In the genomic region with DNA sequence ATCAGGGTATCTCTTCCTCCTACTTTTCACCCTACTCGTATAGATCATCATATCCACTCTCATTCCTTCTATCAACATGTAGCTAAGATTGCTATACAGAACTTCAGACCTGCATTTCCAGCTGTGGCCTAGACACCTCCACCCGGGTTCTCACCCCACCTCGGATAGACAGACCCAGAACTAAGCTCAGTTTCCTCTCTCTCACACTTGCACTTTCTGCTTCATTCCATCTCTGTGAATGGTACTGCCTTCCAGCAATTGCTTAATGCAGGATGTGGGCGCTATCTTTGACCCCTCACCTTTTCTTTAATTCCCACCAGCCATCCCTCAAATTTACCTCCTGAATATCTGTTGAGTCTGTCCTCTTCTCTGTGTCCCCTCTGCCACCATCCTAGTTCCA, we compare ENCODE assay signal across 14 cellular contexts. TPM values are rescaled to one million over a fixed set of nuclear protein-coding genes. Genes with fewer than 3 reads are reported as not detected.
DNase-seq lines count a peak whose midpoint lies in the region; ATAC-seq and TF ChIP-seq lines count a peak whose summit lies in the region.
"Had no signal": no experiment of that assay in that cellular context is flagged by ENCODE, and none has a peak within 500 bp of the region (broad histone marks: within the 10 kb centered on the region; RNA-seq: fewer than 3 reads in every experiment).

No MANE protein-coding gene starts in this region.

- TF ChIP-seq POLR2A in IMR-90 (IDR thresholded peaks at IDR 0.05; ENCODE audit: low read depth, low read length): no peak
- no peak for TF ChIP-seq POLR2A in tibial nerve (IDR thresholded peaks at IDR 0.05)

- TF ChIP-seq CTCF in SK-N-SH (IDR thresholded peaks at IDR 0.05) (no peak), IMR-90 (conservative IDR thresholded peaks at IDR 0.05; ENCODE audit: low read depth, low read length) (no peak), brain (conservative IDR thresholded peaks at IDR 0.05) (no peak), osteoblast (IDR thresholded peaks at IDR 0.05; ENCODE audit: extremely low read depth, low read depth, low read length) (no peak), tibial nerve (IDR thresholded peaks at IDR 0.05) (no peak)

- no peaks in the 10 kb centered on the region for H3K27me3 Mint-ChIP-seq in brain

- H3K9me2 ChIP-seq in SK-N-SH: no peaks in the 10 kb centered on the region

- TF ChIP-seq EP300 in SK-N-SH (IDR thresholded peaks at IDR 0.05; ENCODE audit: borderline replicate concordance in 1 of 2, low read depth in 1 of 2, low read length in 1 of 2) (no peak), tibial nerve (IDR thresholded peaks at IDR 0.05) (no peak)

- TF ChIP-seq RAD21 in SK-N-SH (IDR thresholded peaks at IDR 0.05; ENCODE audit: low read length) (no peak), IMR-90 (IDR thresholded peaks at IDR 0.05; ENCODE audit: low read length) (no peak)

- peak overlapping the region; percentile 42; the same call in 1 of the 2 replicates for H3K9ac ChIP-seq in SK-N-SH
- H3K9ac ChIP-seq in IMR-90 (ENCODE audit: low read depth, low read length): no peak overlapping the region

- peak overlapping the region; percentile 71 for H2BK120ac ChIP-seq in IMR-90 (ENCODE audit: low read depth, low read length)

- H2BK15ac ChIP-seq in IMR-90 (ENCODE audit: low read depth, low read length): 0 out of 3 replicates have a peak overlapping the region, but pooled peaks have one; percentile 3

- H3K4ac ChIP-seq in IMR-90 (ENCODE audit: low read depth, low read length): peak overlapping the region; percentile 40

- H3K14ac ChIP-seq in IMR-90 (replicated peaks; ENCODE audit: low read depth, low read length): no peak overlapping the region

- H3K18ac ChIP-seq in IMR-90 (ENCODE audit: low read depth, low read length): no peak overlapping the region

- H3K9me3 ChIP-seq in SK-N-SH (no peaks in the 10 kb centered on the region), IMR-90 (ENCODE audit: control insufficient read depth, insufficient read depth, low read length) (no peaks in the 10 kb centered on the region), osteoblast (ENCODE audit: low read depth, low read length) (no peaks in the 10 kb centered on the region), tibial nerve (no peaks in the 10 kb centered on the region)

- peak overlapping the region; percentile 15 for H2BK20ac ChIP-seq in IMR-90 (ENCODE audit: low read depth, low read length)

- peaks cover 5% of the 10 kb centered on the region for H3K9me1 ChIP-seq in IMR-90 (ENCODE audit: insufficient read depth, low read length)

- H2AK9ac ChIP-seq in IMR-90 (replicated peaks; ENCODE audit: low read depth, low read length, poor library complexity): no peak overlapping the region

- H3K79me1 ChIP-seq in IMR-90 (ENCODE audit: low read depth in 1 of 2, low read length in 2 of 2): peaks cover 12 to 16% of the 10 kb centered on the region in 2 experiments; a peak in 3 of 4 replicates

- no peak overlapping the region for H4K5ac ChIP-seq in IMR-90 (ENCODE audit: low read depth, low read length)

- peaks cover 32% of the 10 kb centered on the region for H3K36me3 Mint-ChIP-seq in brain

- H4K8ac ChIP-seq in IMR-90 (ENCODE audit: low read depth in 2 of 2, low read length in 2 of 2): peak overlapping the region; percentile 19 to 24; a peak in 2 of 4 replicates

- CTCF ChIA-PET in SK-N-SH (lab: Yijun Ruan, JAX) (interaction anchor here (0.9 to 1.6 kb wide), 2 partner anchors 11 to 67 kb away, joined by 3 to 4 read pairs; no protein-coding TSS in a partner anchor), IMR-90 (lab: Yijun Ruan, JAX) (no interaction called here)

- H3K4me1 Mint-ChIP-seq in brain: peaks cover 17% of the 10 kb centered on the region

- peak overlapping the region; percentile 58; the same call in 1 of the 2 replicates for H3K4me2 ChIP-seq in SK-N-SH
- H3K4me2 ChIP-seq in IMR-90 (ENCODE audit: low read depth, low read length): no peak overlapping the region; the same call in 1 of the 2 replicates
- peak overlapping the region; percentile 71 for H3K4me2 ChIP-seq in osteoblast (ENCODE audit: insufficient read depth, low read length)

- H3K27ac Mint-ChIP-seq in brain: peak overlapping the region in 3 of 5 experiments; percentile 13 to 27 (median 25)

- peak overlapping the region; percentile 59 for H2AK5ac ChIP-seq in IMR-90 (ENCODE audit: low read depth, low read length)

- no peaks in the 10 kb centered on the region for H3K9me3 Mint-ChIP-seq in brain

- POLR2A ChIA-PET in SK-N-SH (lab: Yijun Ruan, JAX) (no interaction called here), IMR-90 (lab: Charles Lee; ENCODE audit: unreplicated experiment) (no interaction called here)

- intact Hi-C loops in IMR-90 (cut with micrococcal nuclease): loop anchor here (5.0 kb wide), 1 partner anchor 35 kb away; a partner anchor contains a TSS
- intact Hi-C loops in Right ventricle myocardium superior (cut with DNase I): no loop called here

- no peak overlapping the region for H3K4me3 Mint-ChIP-seq in brain

- H3K23ac ChIP-seq in IMR-90 (ENCODE audit: low read depth, low read length): no peak overlapping the region

- H4K20me1 ChIP-seq in SK-N-SH (ENCODE audit: insufficient read depth) (no peaks in the 10 kb centered on the region), IMR-90 (ENCODE audit: insufficient read depth, low read length) (no peaks in the 10 kb centered on the region), osteoblast (ENCODE audit: insufficient read depth, low read length) (no peaks in the 10 kb centered on the region)

- peak overlapping the region; percentile 10; the same call in 1 of the 2 replicates for H4K91ac ChIP-seq in IMR-90 (ENCODE audit: insufficient read depth, low read depth, low read length)

- no peak overlapping the region for H3K4me3 ChIP-seq in SK-N-SH (ENCODE audit: low read depth in 2 of 2, low read length in 1 of 2)
- no peak overlapping the region for H3K4me3 ChIP-seq in IMR-90 (ENCODE audit: insufficient read depth, low read depth, low read length)
- H3K4me3 ChIP-seq in osteoblast (ENCODE audit: insufficient read depth, low read length): no peak overlapping the region
- H3K4me3 ChIP-seq in tibial nerve: no peak overlapping the region
- H3K4me3 ChIP-seq: lung had no signal

- ATAC-seq in SK-N-SH treated with all-trans-retinoic acid at 6 μM for 48 hours (no peak), IMR-90 (ENCODE audit: low read depth) (no peak), Right ventricle myocardium superior (ENCODE audit: poor library complexity) (no peak)

- in situ Hi-C loops in IMR-90 (cut with MboI; ENCODE audit: low sequenced_read_pairs): no loop called here

- no TSS peak for BruUV-seq in IMR-90 (replicated peaks; lab: Mats Ljungman, UMichigan)

- dilution Hi-C loops in IMR-90 (cut with HindIII; ENCODE audit: low sequenced_read_pairs, unreplicated experiment): no loop called here

- H2AFZ ChIP-seq in SK-N-SH (ENCODE audit: low read depth): no peak overlapping the region
- no peak overlapping the region for H2AFZ ChIP-seq in IMR-90 (replicated peaks; ENCODE audit: low read length, poor library complexity)
- H2AFZ ChIP-seq in osteoblast (ENCODE audit: low read length): no peak overlapping the region

- no peaks in the 10 kb centered on the region; the same call in 1 of the 2 replicates for H3K79me2 ChIP-seq in SK-N-SH (ENCODE audit: insufficient read depth)
- H3K79me2 ChIP-seq in osteoblast (ENCODE audit: insufficient read depth, low read length): peaks cover 4% of the 10 kb centered on the region

- H3K27me3 ChIP-seq in SK-N-SH (ENCODE audit: insufficient read depth) (no peaks in the 10 kb centered on the region), IMR-90 (ENCODE audit: control insufficient read depth, insufficient read depth, low read length) (no peaks in the 10 kb centered on the region), osteoblast (ENCODE audit: insufficient read depth, low read length) (no peaks in the 10 kb centered on the region), tibial nerve (no peaks in the 10 kb centered on the region)

- H3K56ac ChIP-seq in IMR-90 (ENCODE audit: extremely low read depth, insufficient read depth, low read length): no peak overlapping the region

- peaks cover 22% of the 10 kb centered on the region for H3F3A ChIP-seq in SK-N-SH (replicated peaks; ENCODE audit: insufficient read depth)

- H3K4me1 ChIP-seq in SK-N-SH (ENCODE audit: control insufficient read depth in 1 of 2, insufficient read depth in 2 of 2, low read depth in 1 of 2, low read length in 1 of 2) (peaks cover 0 to 9% of the 10 kb centered on the region in 2 experiments; a peak in 3 of 4 replicates), IMR-90 (ENCODE audit: control insufficient read depth, insufficient read depth, low read length) (peaks cover 9% of the 10 kb centered on the region), osteoblast (ENCODE audit: insufficient read depth, low read length) (peaks cover 22% of the 10 kb centered on the region), tibial nerve (peaks cover 0 to 26% (median 3%) of the 10 kb centered on the region in 4 donors)

- peaks cover 0 to 4% of the 10 kb centered on the region in 2 experiments for H3K36me3 ChIP-seq in SK-N-SH (replicated peaks in 1 of 2; ENCODE audit: control insufficient read depth in 1 of 2, insufficient read depth in 2 of 2, low read length in 1 of 2)
- H3K36me3 ChIP-seq in IMR-90 (ENCODE audit: control insufficient read depth, insufficient read depth, low read length): no peaks in the 10 kb centered on the region; the same call in 1 of the 2 replicates
- H3K36me3 ChIP-seq in osteoblast (ENCODE audit: insufficient read depth, low read length): no peaks in the 10 kb centered on the region
- no peaks in the 10 kb centered on the region for H3K36me3 ChIP-seq in tibial nerve

- peak overlapping the region; percentile 69 for H2BK5ac ChIP-seq in IMR-90 (ENCODE audit: low read depth, low read length, poor library complexity, severe bottlenecking)

- 92% methylated on average over 4 of the region's 4 CpGs for WGBS in SK-N-SH (ENCODE audit: low lambda C conversion rate)
- 95% methylated on average over 2 of the region's 4 CpGs; no CpG with 5 or more reads in 1 of the 2 experiments for WGBS in IMR-90 (ENCODE audit: extremely low coverage in 2 of 2, insufficient read length in 1 of 2), 2 experiments
- WGBS in tibial nerve, 2 donors: 82 to 91% methylated on average over 4 of the region's 4 CpGs

- H3K27ac ChIP-seq in SK-N-SH (ENCODE audit: low read depth in 2 of 2, low read length in 1 of 2) (peak overlapping the region in 1 of 2 experiments; percentile 81; a peak in 2 of 4 replicates), IMR-90 (ENCODE audit: insufficient read depth, low read length) (no peak overlapping the region), osteoblast (ENCODE audit: low read depth, low read length) (peak overlapping the region; percentile 80), tibial nerve (peak overlapping the region in 2 of 4 donors; percentile 32 to 34)
- H3K27ac ChIP-seq: 22Rv1, C4-2B had no signal

- DNase-seq in SK-N-SH (no peak), IMR-90 (no peak), osteoblast (ENCODE audit: insufficient read length, low spot score, missing footprints) (no peak), tibial nerve (ENCODE audit: low spot score in 2 of 2) (no peak), Right ventricle myocardium superior (no peak)
- no peak for DNase-seq in activated naive CD4-positive, alpha-beta T cell (lab: John Stamatoyannopoulos, UW)
- DNase-seq: MM.1S, NCI-H187, NCI-H510A had no signal

RNA-seq across cellular contexts. Expression of a gene that starts 35.7 kb away (rescaled TPM):
- polyA plus RNA-seq in SK-N-SH (2012; rRNA removed): 45.7 and 67.0 TPM in 2 replicates
- 59.4 and 65.7 TPM in 2 replicates for polyA plus RNA-seq in SK-N-SH (2012; cell fraction: cytosol; rRNA removed)
- polyA plus RNA-seq in SK-N-SH (2012; cell fraction: nucleus; rRNA removed): 79.2 and 102 TPM in 2 replicates
- total RNA-seq in IMR-90 (2012; rRNA removed): 37.3 and 37.5 TPM in 2 replicates
- polyA plus RNA-seq in IMR-90 (2012; rRNA removed): 35.5 and 36.1 TPM in 2 replicates
- 10.0 and 20.5 TPM in 2 replicates for polyA plus RNA-seq in IMR-90 (2012; cell fraction: cytosol; rRNA removed)
- 16.0 and 42.4 TPM in 2 replicates for polyA plus RNA-seq in IMR-90 (2012; cell fraction: nucleus; rRNA removed; ENCODE audit: low replicate concordance)
- polyA plus RNA-seq in brain (ENCODE audit: insufficient read depth, low read depth, low replicate concordance): 30.8 TPM
- 23.9 and 26.1 TPM in 2 replicates for total RNA-seq in osteoblast
- total RNA-seq in tibial nerve: 10 to 100 TPM; 16.4 to 45.9 (median 26.3) TPM
- 27.7 TPM for total RNA-seq in Right ventricle myocardium superior
